In the genomic region with DNA sequence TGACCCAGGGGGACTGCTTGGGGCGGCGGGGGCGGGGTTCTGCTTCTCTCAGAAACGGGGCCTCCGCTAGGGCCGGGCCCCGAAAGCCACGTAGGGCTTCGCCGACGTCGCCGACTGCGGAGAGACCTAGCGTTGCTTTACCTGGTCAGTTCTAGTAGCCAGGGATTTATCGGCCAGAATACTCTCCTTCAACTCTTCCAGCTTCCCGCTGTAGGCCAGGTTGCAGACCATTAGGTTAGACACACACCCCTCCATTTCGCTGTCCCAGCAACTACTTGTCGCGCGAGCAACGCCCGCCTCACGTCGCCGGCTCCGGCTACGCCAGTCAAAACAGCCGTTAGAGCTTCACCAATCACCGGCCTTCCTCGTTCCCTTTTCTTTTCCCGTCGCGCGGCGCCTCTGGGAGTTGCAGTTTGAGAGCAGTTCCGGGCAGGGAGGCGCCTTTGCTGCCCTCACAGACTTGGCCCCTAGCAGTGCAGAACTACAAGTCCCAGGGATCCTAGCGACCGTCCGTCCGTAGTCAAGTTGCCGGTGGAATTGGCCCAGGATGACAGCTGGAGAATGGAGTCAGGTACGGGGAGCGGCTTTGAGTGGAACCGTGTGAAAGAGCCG, we compare ENCODE assay signal across 8 cellular contexts. TPM values are rescaled to one million over a fixed set of nuclear protein-coding genes. Genes with fewer than 3 reads are reported as not detected.
DNase-seq lines count a peak whose midpoint lies in the region; ATAC-seq and TF ChIP-seq lines count a peak whose summit lies in the region.

A gene with protein sequence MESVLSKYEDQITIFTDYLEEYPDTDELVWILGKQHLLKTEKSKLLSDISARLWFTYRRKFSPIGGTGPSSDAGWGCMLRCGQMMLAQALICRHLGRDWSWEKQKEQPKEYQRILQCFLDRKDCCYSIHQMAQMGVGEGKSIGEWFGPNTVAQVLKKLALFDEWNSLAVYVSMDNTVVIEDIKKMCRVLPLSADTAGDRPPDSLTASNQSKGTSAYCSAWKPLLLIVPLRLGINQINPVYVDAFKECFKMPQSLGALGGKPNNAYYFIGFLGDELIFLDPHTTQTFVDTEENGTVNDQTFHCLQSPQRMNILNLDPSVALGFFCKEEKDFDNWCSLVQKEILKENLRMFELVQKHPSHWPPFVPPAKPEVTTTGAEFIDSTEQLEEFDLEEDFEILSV (plus strand): TSS at position 513 of the 612 bp plus-strand sequence. CDS start 49 bp downstream, at position 562.
PSMD10 (minus strand) TSS at position 277 of the 612 bp plus-strand sequence; CDS start at position 255, 22 bp downstream.

- H3K4me1 ChIP-seq in HAP-1 (peaks cover 8% of the 10 kb centered on the region), RWPE2 (ENCODE audit: insufficient read depth, poor library complexity, severe bottlenecking) (no peaks in the 10 kb centered on the region)

- H3K27me3 Mint-ChIP-seq in activated T-helper 2 cell treated with anti-CD3 and anti-CD28 coated beads, Interferon-gamma antibody, Interleukin-2, Interleukin-4, amounts not matched to agents 10 μg/mL and 5 μg/mL and 100 μg/mL, durations not matched to agents 14 hours and 24 hours and 36 hours (ENCODE audit: low read depth): no peaks in the 10 kb centered on the region
- no peaks in the 10 kb centered on the region for H3K27me3 Mint-ChIP-seq in natural killer cell treated with Interleukin-12 subunit alpha and Interleukin-12 subunit beta and Interleukin-15 and Interleukin-18, amount 100 ng/mL, for 72 hours

- H3K36me3 Mint-ChIP-seq in activated T-helper 2 cell treated with anti-CD3 and anti-CD28 coated beads, Interferon-gamma antibody, Interleukin-2, Interleukin-4, amounts not matched to agents 10 μg/mL and 5 μg/mL and 100 μg/mL, durations not matched to agents 14 hours and 24 hours and 36 hours (ENCODE audit: low read depth): peaks cover 4% of the 10 kb centered on the region
- H3K36me3 Mint-ChIP-seq in natural killer cell treated with Interleukin-12 subunit alpha and Interleukin-12 subunit beta and Interleukin-15 and Interleukin-18, amount 100 ng/mL, for 72 hours: no peaks in the 10 kb centered on the region

- H3K36me3 ChIP-seq in HAP-1 (replicated peaks) (peaks cover 19% of the 10 kb centered on the region), RWPE2 (ENCODE audit: low read depth) (peaks cover 24% of the 10 kb centered on the region)

- H3K9me3 Mint-ChIP-seq in activated T-helper 2 cell treated with anti-CD3 and anti-CD28 coated beads, Interferon-gamma antibody, Interleukin-2, Interleukin-4, amounts not matched to agents 10 μg/mL and 5 μg/mL and 100 μg/mL, durations not matched to agents 14 hours and 24 hours and 36 hours: no peaks in the 10 kb centered on the region
- no peaks in the 10 kb centered on the region for H3K9me3 Mint-ChIP-seq in natural killer cell treated with Interleukin-12 subunit alpha and Interleukin-12 subunit beta and Interleukin-15 and Interleukin-18, amount 100 ng/mL, for 72 hours

- H3K27me3 ChIP-seq in HAP-1 (ENCODE audit: low read depth) (no peaks in the 10 kb centered on the region), RWPE2 (ENCODE audit: insufficient read depth, poor library complexity, severe bottlenecking) (no peaks in the 10 kb centered on the region)

- intact Hi-C loops in activated T-helper 2 cell treated with anti-CD3 and anti-CD28 coated beads, Interferon-gamma antibody, Interleukin-2, Interleukin-4, amounts not matched to agents 10 μg/mL and 5 μg/mL and 100 μg/mL, durations not matched to agents 14 hours and 24 hours and 36 hours (cut with micrococcal nuclease): loop anchor here (2.0 kb wide), 1 partner anchor 973 kb away; the partner anchor contains the start of gene RBM41

- H3K4me3 Mint-ChIP-seq in activated T-helper 2 cell treated with anti-CD3 and anti-CD28 coated beads, Interferon-gamma antibody, Interleukin-2, Interleukin-4, amounts not matched to agents 10 μg/mL and 5 μg/mL and 100 μg/mL, durations not matched to agents 14 hours and 24 hours and 36 hours (ENCODE audit: low read depth): no peak within 1 kb of the TSS
- H3K4me3 Mint-ChIP-seq in natural killer cell treated with Interleukin-12 subunit alpha and Interleukin-12 subunit beta and Interleukin-15 and Interleukin-18, amount 100 ng/mL, for 72 hours: no peak within 1 kb of the TSS

- peak within 1 kb of the TSS; percentile 58 for H3K27ac ChIP-seq in RWPE2 (ENCODE audit: poor library complexity, severe bottlenecking)

- in situ Hi-C loops in G401 (cut with HindIII; ENCODE audit: low sequenced_read_pairs) (no loop called here), HAP-1 (cut with MboI; ENCODE audit: low sequenced_read_pairs) (no loop called here)

- H3K4me3 ChIP-seq in HAP-1: peak within 1 kb of the TSS; percentile 69
- H3K4me3 ChIP-seq in RWPE2 (ENCODE audit: severe bottlenecking): peak within 1 kb of the TSS; percentile 60
- H3K4me3 ChIP-seq in fibroblast of pulmonary artery (replicated peaks; ENCODE audit: low read depth, low read length): peak within 1 kb of the TSS; percentile 79

- peak; percentile 97 for ATAC-seq in RWPE2 (ENCODE audit: low read depth)
- peak; percentile 98 to 99 for ATAC-seq in natural killer cell treated with Interleukin-12 subunit alpha and Interleukin-12 subunit beta and Interleukin-15 and Interleukin-18, amount 100 ng/mL, for 72 hours

- TF ChIP-seq CTCF in RWPE2 (IDR thresholded peaks at IDR 0.05; ENCODE audit: poor library complexity, severe bottlenecking): no peak
- TF ChIP-seq CTCF in fibroblast of pulmonary artery (IDR thresholded peaks at IDR 0.05; ENCODE audit: low read length, missing control alignments): no peak

- peak; percentile 97 for DNase-seq in G401 (ENCODE audit: low spot score)
- peak; percentile 97 for DNase-seq in HAP-1 (ENCODE audit: low spot score in 2 of 2)
- peak; percentile 98 for DNase-seq in M059J (ENCODE audit: low read depth)
- DNase-seq in RWPE2 (ENCODE audit: low spot score): peak; percentile 90
- DNase-seq in activated T-helper 2 cell treated with anti-CD3 and anti-CD28 coated beads, Interferon-gamma antibody, Interleukin-2, Interleukin-4, amounts not matched to agents 10 μg/mL and 5 μg/mL and 100 μg/mL, durations not matched to agents 14 hours and 24 hours and 36 hours (ENCODE audit: low spot score): peak; percentile 88
- peak; percentile 96 for DNase-seq in fibroblast of pulmonary artery (ENCODE audit: low read depth)
- peak; percentile 90 for DNase-seq in natural killer cell treated with Interleukin-12 subunit alpha and Interleukin-12 subunit beta and Interleukin-15 and Interleukin-18, amount 100 ng/mL, for 72 hours (ENCODE audit: low spot score)
- peak; percentile 90 for DNase-seq in stimulated activated naive CD4-positive, alpha-beta T cell treated with Interleukin-2 at 50 U/mL for 16 hours (lab: John Stamatoyannopoulos, UW)

- no peak within 1 kb of the TSS for H3K27ac Mint-ChIP-seq in activated T-helper 2 cell treated with anti-CD3 and anti-CD28 coated beads, Interferon-gamma antibody, Interleukin-2, Interleukin-4, amounts not matched to agents 10 μg/mL and 5 μg/mL and 100 μg/mL, durations not matched to agents 14 hours and 24 hours and 36 hours
- H3K27ac Mint-ChIP-seq in natural killer cell treated with Interleukin-12 subunit alpha and Interleukin-12 subunit beta and Interleukin-15 and Interleukin-18, amount 100 ng/mL, for 72 hours: no peak within 1 kb of the TSS

- H3K4me1 Mint-ChIP-seq in activated T-helper 2 cell treated with anti-CD3 and anti-CD28 coated beads, Interferon-gamma antibody, Interleukin-2, Interleukin-4, amounts not matched to agents 10 μg/mL and 5 μg/mL and 100 μg/mL, durations not matched to agents 14 hours and 24 hours and 36 hours (ENCODE audit: low read depth): peaks cover 9% of the 10 kb centered on the region
- peaks cover 0 to 13% of the 10 kb centered on the region in 2 donors for H3K4me1 Mint-ChIP-seq in natural killer cell treated with Interleukin-12 subunit alpha and Interleukin-12 subunit beta and Interleukin-15 and Interleukin-18, amount 100 ng/mL, for 72 hours (ENCODE audit: low read depth in 2 of 2)

- H3K9me3 ChIP-seq in HAP-1: no peaks in the 10 kb centered on the region
- H3K9me3 ChIP-seq in RWPE2 (ENCODE audit: severe bottlenecking): no peaks in the 10 kb centered on the region

RNA-seq across cellular contexts. Expression of the first gene that starts in this region (rescaled TPM):
- 7.3 and 12.7 TPM in 2 replicates for total RNA-seq in G401 (2014; rRNA removed; shearing (Covaris generic))
- 21.9 and 31.2 TPM in 2 replicates for total RNA-seq in M059J (2014; rRNA removed; shearing (Covaris generic))
- 8.0 and 9.4 TPM in 2 replicates for total RNA-seq in activated T-helper 2 cell treated with anti-CD3 and anti-CD28 coated beads, Interferon-gamma antibody, Interleukin-2, Interleukin-4, amounts not matched to agents 10 μg/mL and 5 μg/mL and 100 μg/mL, durations not matched to agents 14 hours and 24 hours and 36 hours
- total RNA-seq in natural killer cell treated with Interleukin-12 subunit alpha and Interleukin-12 subunit beta and Interleukin-15 and Interleukin-18, amount 100 ng/mL, for 72 hours: 10 to 100 TPM; 12.0 to 17.8 TPM

RNA-seq across cellular contexts. Expression of gene PSMD10, which starts in this region (rescaled TPM):
- total RNA-seq in G401 (2014; rRNA removed; shearing (Covaris generic)): 71.7 and 79.4 TPM in 2 replicates
- 148 and 193 TPM in 2 replicates for total RNA-seq in M059J (2014; rRNA removed; shearing (Covaris generic))
- total RNA-seq in activated T-helper 2 cell treated with anti-CD3 and anti-CD28 coated beads, Interferon-gamma antibody, Interleukin-2, Interleukin-4, amounts not matched to agents 10 μg/mL and 5 μg/mL and 100 μg/mL, durations not matched to agents 14 hours and 24 hours and 36 hours: 43.6 and 48.3 TPM in 2 replicates
- total RNA-seq in natural killer cell treated with Interleukin-12 subunit alpha and Interleukin-12 subunit beta and Interleukin-15 and Interleukin-18, amount 100 ng/mL, for 72 hours: 10 to 100 TPM; 27.7 to 35.3 TPM

Comparison
In these comparisons a context has a peak if more than half of its experiments do, and no peak if none do; other contexts are left out.
1. Peak in every context shown above with its lines: DNase-seq, ATAC-seq, H3K4me3 ChIP-seq and H3K27ac ChIP-seq.